In genomic region chr4:8267077-8267476, GRCh38 we compare ENCODE assay signal across 9 cellular contexts. TPM values are rescaled to one million over a fixed set of nuclear protein-coding genes. Genes with fewer than 3 reads are reported as not detected.
DNase-seq lines count a peak whose midpoint lies in the region; ATAC-seq and TF ChIP-seq lines count a peak whose summit lies in the region.
"Had no signal": no experiment of that assay in that cellular context is flagged by ENCODE, and none has a peak within 500 bp of the region (broad histone marks: within the 10 kb centered on the region; RNA-seq: fewer than 3 reads in every experiment).

No MANE protein-coding gene starts in this region.

- peak; percentile 43 for TF ChIP-seq CTCF in DND-41 (IDR thresholded peaks at IDR 0.05; ENCODE audit: borderline replicate concordance, extremely low read depth, low read length, poor library complexity, severe bottlenecking)
- peak; percentile 83 for TF ChIP-seq CTCF in Panc1 (IDR thresholded peaks at IDR 0.05)
- TF ChIP-seq CTCF in colonic mucosa (IDR thresholded peaks at IDR 0.05), result peak; percentile 51
- peak; percentile 35 for TF ChIP-seq CTCF in mesothelial cell of epicardium (IDR thresholded peaks at IDR 0.05; ENCODE audit: unreplicated experiment)

- ATAC-seq in DND-41 (ENCODE audit: insufficient read depth, low read depth), result peak; percentile 65
- ATAC-seq in Panc1, result peak; percentile 74
- no peak for ATAC-seq in HG03045 (IDR thresholded peaks at IDR 0.05; ENCODE audit: unreplicated experiment)

- intact Hi-C loops in Panc1 (cut with micrococcal nuclease; ENCODE audit: unreplicated experiment), result no loop called here
- intact Hi-C loops in colonic mucosa (cut with DNase I), result loop anchor here (5.0 to 10.0 kb wide), 2 partner anchors 135 to 328 kb away; partner anchors contain the start of gene CPZ

- no peak overlapping the region for H3K4me3 Mint-ChIP-seq in mesothelial cell of epicardium
- H3K4me3 Mint-ChIP-seq: T-cell had no signal

- H3K4me1 ChIP-seq in DND-41 (ENCODE audit: insufficient read depth, low read length), result no peaks in the 10 kb centered on the region
- no peaks in the 10 kb centered on the region for H3K4me1 ChIP-seq in Panc1 (ENCODE audit: control insufficient read depth, insufficient read depth, low read length)
- H3K4me1 ChIP-seq in colonic mucosa, result no peaks in the 10 kb centered on the region

- H3K4me1 Mint-ChIP-seq in mesothelial cell of epicardium, result peaks cover 33% of the 10 kb centered on the region

- DNase-seq in DND-41, result peak; percentile 15
- peak; percentile 19 for DNase-seq in HCEC 1CT
- DNase-seq in Panc1 (ENCODE audit: low read depth, low spot score), result peak; percentile 7
- peak; percentile 70 for DNase-seq in colonic mucosa
- DNase-seq in mesothelial cell of epicardium (ENCODE audit: low spot score in 2 of 2, unreplicated experiment in 2 of 2), result peak; percentile 45 to 68
- DNase-seq in cerebellum (ENCODE audit: low spot score), result no peak
- no peak for DNase-seq in OCI-M2 (lab: John Stamatoyannopoulos, UW; ENCODE audit: unreplicated experiment)

- no peaks in the 10 kb centered on the region for H3K36me3 Mint-ChIP-seq in mesothelial cell of epicardium
- H3K36me3 Mint-ChIP-seq: T-cell had no signal

- H3K36me3 ChIP-seq in DND-41 (ENCODE audit: insufficient read depth, low read length) (no peaks in the 10 kb centered on the region), Panc1 (ENCODE audit: control insufficient read depth, insufficient read depth, low read length) (no peaks in the 10 kb centered on the region), colonic mucosa (no peaks in the 10 kb centered on the region)

- no peaks in the 10 kb centered on the region for H3K27me3 ChIP-seq in DND-41 (ENCODE audit: insufficient read depth, low read length, poor library complexity)
- H3K27me3 ChIP-seq in Panc1 (ENCODE audit: control insufficient read depth, insufficient read depth, low read length), result no peaks in the 10 kb centered on the region; the same call in 1 of the 2 replicates
- H3K27me3 ChIP-seq in colonic mucosa, result peaks cover 13% of the 10 kb centered on the region

- peaks cover 28% of the 10 kb centered on the region for H3K27me3 Mint-ChIP-seq in mesothelial cell of epicardium (ENCODE audit: low read depth)

- H3K27ac Mint-ChIP-seq in mesothelial cell of epicardium, result peak overlapping the region; percentile 69
- H3K27ac Mint-ChIP-seq: T-cell had no signal

- CTCF ChIA-PET in Panc1 (lab: Charles Lee), result interaction anchor here (0.6 to 2.3 kb wide), 3 partner anchors 9 to 91 kb away, joined by 3 to 7 read pairs (median 6); no protein-coding TSS in a partner anchor

- H2AFZ ChIP-seq in DND-41 (ENCODE audit: low read depth, low read length), result no peak overlapping the region

- H3K4me2 ChIP-seq in DND-41 (ENCODE audit: insufficient read depth, low read length), result no peak overlapping the region

- H3K79me2 ChIP-seq in DND-41 (ENCODE audit: insufficient read depth, low read length), result no peaks in the 10 kb centered on the region

- POLR2A ChIA-PET in Panc1 (lab: Charles Lee), result no interaction called here

- H3K9ac ChIP-seq in DND-41 (ENCODE audit: low read depth, low read length), result no peak overlapping the region
- no peak overlapping the region for H3K9ac ChIP-seq in colonic mucosa (ENCODE audit: low read depth in 2 of 2, low read length in 2 of 2)

- BruUV-seq in Panc1 (replicated peaks; lab: Mats Ljungman, UMichigan), result no TSS peak

- H3K27ac ChIP-seq in DND-41 (ENCODE audit: low read length), result no peak overlapping the region
- no peak overlapping the region for H3K27ac ChIP-seq in Panc1 (ENCODE audit: low read length)
- H3K27ac ChIP-seq in colonic mucosa, result no peak overlapping the region

- H3K9me3 ChIP-seq in DND-41 (ENCODE audit: insufficient read depth, low read length, severe bottlenecking), result no peaks in the 10 kb centered on the region
- H3K9me3 ChIP-seq in Panc1 (ENCODE audit: control insufficient read depth, insufficient read depth, low read depth, low read length), result no peaks in the 10 kb centered on the region
- H3K9me3 ChIP-seq in colonic mucosa, result no peaks in the 10 kb centered on the region

- peaks cover 3% of the 10 kb centered on the region; the same call in 1 of the 2 replicates for H4K20me1 ChIP-seq in DND-41 (ENCODE audit: insufficient read depth, low read length)

- in situ Hi-C loops in Panc1 (cut with HindIII; ENCODE audit: low pct_unique_long_range_greater_than_20kb, low sequenced_read_pairs), result no loop called here

- H3K9me3 Mint-ChIP-seq in mesothelial cell of epicardium, result no peaks in the 10 kb centered on the region
- H3K9me3 Mint-ChIP-seq: T-cell had no signal

- H3K4me3 ChIP-seq in DND-41 (ENCODE audit: low read depth in 1 of 2, low read length in 2 of 2), result no peak overlapping the region
- H3K4me3 ChIP-seq in Panc1 (ENCODE audit: low read depth in 2 of 2, low read length in 2 of 2), result no peak overlapping the region
- H3K4me3 ChIP-seq in colonic mucosa, result no peak overlapping the region

RNA-seq across cellular contexts. Expression of gene HTRA3, which starts 2.5 kb away (rescaled TPM):
- total RNA-seq in Panc1 (2021; ENCODE audit: unreplicated experiment), result 0.98 TPM
- polyA plus RNA-seq in Panc1 (2012; ENCODE audit: insufficient read length), result 2.1 TPM
- 1 to 10 TPM; 1.3 to 5.0 TPM for total RNA-seq in colonic mucosa
- total RNA-seq in mesothelial cell of epicardium, result 25.6 to 27.9 TPM (median 26.2 TPM) in 3 replicates
- total RNA-seq in cerebellum, result 2.4 TPM

Comparison
In these comparisons a context has a peak if more than half of its experiments do, and no peak if none do; other contexts are left out.
1. DNase-seq: peak in DND-41 (single experiment), HCEC 1CT (single experiment), Panc1 (single experiment), colonic mucosa (single experiment) and mesothelial cell of epicardium (2 of 2); none in cerebellum (single experiment) and OCI-M2 (single experiment).
2. Peak in every context shown above with its lines, with median percentiles within 50 percentile points of each other: CTCF ChIP-seq.